In the genomic region with DNA sequence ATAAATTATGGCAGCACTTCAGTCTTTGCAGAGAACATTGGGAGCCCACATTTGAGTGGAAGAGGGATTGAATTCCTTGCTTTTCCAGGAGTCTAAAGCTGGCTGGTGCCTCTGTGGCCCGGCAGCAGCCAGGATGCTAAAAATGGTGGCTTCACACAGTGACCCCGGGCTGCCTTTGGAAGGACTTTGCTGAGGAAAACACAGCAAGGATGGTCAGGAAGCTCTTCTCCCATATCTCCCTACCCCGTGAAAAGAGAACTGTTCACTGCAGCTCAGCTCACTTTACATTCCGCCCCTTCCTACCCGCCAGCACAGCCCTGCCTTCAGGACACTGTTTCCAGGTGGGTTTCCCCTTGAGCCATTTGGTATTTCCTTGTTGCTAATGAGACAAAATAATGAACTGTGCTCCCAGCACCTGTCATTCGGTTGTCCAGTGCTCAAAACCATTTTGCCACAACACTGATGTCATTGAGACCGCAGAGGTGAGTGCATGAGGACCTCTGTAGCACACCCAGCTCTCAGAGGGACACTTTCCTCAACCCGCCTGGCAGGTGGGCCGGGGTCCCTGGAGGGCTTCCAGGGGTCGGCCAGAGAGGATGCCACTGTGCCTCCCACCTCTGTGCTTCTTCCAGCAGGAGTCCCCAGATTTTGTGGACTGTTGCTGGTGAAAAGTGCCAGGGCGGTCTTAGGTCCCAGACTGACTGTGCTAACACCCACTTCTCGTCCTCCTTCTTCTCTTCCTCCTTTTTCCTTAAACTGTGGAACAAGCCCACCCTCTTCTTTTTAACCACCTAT, we compare ENCODE assay signal across 1 cellular context.
TF ChIP-seq lines count a peak whose summit lies in the region.

No MANE protein-coding gene starts in this region.

TF ChIP-seq in GM23338, 12 proteins besides CTCF, POLR2A, EP300 and RAD21 (continued from another document):
- TF ChIP-seq, protein P1, sequence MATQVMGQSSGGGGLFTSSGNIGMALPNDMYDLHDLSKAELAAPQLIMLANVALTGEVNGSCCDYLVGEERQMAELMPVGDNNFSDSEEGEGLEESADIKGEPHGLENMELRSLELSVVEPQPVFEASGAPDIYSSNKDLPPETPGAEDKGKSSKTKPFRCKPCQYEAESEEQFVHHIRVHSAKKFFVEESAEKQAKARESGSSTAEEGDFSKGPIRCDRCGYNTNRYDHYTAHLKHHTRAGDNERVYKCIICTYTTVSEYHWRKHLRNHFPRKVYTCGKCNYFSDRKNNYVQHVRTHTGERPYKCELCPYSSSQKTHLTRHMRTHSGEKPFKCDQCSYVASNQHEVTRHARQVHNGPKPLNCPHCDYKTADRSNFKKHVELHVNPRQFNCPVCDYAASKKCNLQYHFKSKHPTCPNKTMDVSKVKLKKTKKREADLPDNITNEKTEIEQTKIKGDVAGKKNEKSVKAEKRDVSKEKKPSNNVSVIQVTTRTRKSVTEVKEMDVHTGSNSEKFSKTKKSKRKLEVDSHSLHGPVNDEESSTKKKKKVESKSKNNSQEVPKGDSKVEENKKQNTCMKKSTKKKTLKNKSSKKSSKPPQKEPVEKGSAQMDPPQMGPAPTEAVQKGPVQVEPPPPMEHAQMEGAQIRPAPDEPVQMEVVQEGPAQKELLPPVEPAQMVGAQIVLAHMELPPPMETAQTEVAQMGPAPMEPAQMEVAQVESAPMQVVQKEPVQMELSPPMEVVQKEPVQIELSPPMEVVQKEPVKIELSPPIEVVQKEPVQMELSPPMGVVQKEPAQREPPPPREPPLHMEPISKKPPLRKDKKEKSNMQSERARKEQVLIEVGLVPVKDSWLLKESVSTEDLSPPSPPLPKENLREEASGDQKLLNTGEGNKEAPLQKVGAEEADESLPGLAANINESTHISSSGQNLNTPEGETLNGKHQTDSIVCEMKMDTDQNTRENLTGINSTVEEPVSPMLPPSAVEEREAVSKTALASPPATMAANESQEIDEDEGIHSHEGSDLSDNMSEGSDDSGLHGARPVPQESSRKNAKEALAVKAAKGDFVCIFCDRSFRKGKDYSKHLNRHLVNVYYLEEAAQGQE (IDR thresholded peaks at IDR 0.05; ENCODE audit: unreplicated experiment): no peak
TF ChIP-seq in GM23338: peak in this region for 0.
